Comparison of ENCODE assay signal across 22 cellular contexts in genomic region chr15:82397817-82398216, GRCh38. TPM values are rescaled to one million over a fixed set of nuclear protein-coding genes. Genes with fewer than 3 reads are reported as not detected.
DNase-seq lines count a peak whose midpoint lies in the region; ATAC-seq, FAIRE-seq and TF ChIP-seq lines count a peak whose summit lies in the region.
"Had no signal": no experiment of that assay in that cellular context is flagged by ENCODE, and none has a peak within 500 bp of the region (broad histone marks: within the 10 kb centered on the region; RNA-seq: fewer than 3 reads in every experiment).

No MANE protein-coding gene starts in this region.

- H3K27ac ChIP-seq in HepG2 (ENCODE audit: extremely low read length, insufficient read depth, low read length) (no peak overlapping the region), right lobe of liver (no peak overlapping the region), endodermal cell (ENCODE audit: low read depth, low read length) (no peak overlapping the region)
- H3K27ac ChIP-seq: BLaER1 treated with 17β-estradiol and CSF1 and Interleukin-3, amounts not matched to agents 10 nM and 100 nM; C4-2B had no signal

- H3K9me3 ChIP-seq in HepG2 (ENCODE audit: low read length) (no peaks in the 10 kb centered on the region), right lobe of liver (no peaks in the 10 kb centered on the region), endodermal cell (ENCODE audit: control insufficient read depth, low read length) (no peaks in the 10 kb centered on the region)
- H3K9me3 ChIP-seq: Caco-2 had no signal

- no peak for FAIRE-seq in HepG2 (lab: Jason Lieb, UNC)
- FAIRE-seq: A204.1, D721Med, G401.6, GM12891, GM19239 had no signal

- TF ChIP-seq POLR2A in HepG2 (IDR thresholded peaks at IDR 0.05; ENCODE audit: insufficient read depth in 1 of 2, low read depth in 2 of 2, low read length in 2 of 2): no peak
- TF ChIP-seq POLR2A in right lobe of liver (IDR thresholded peaks at IDR 0.05): no peak

- H3K36me3 ChIP-seq in HepG2 (replicated peaks in 1 of 2; ENCODE audit: control insufficient read depth in 1 of 2, insufficient read depth in 2 of 2, low read length in 2 of 2) (no peaks in the 10 kb centered on the region), right lobe of liver (no peaks in the 10 kb centered on the region), endodermal cell (ENCODE audit: control insufficient read depth, insufficient read depth, low read length) (peaks cover 7% of the 10 kb centered on the region)

- peak; percentile 27 for DNase-seq in HepG2 (ENCODE audit: low spot score)
- no peak for DNase-seq in right lobe of liver
- DNase-seq in WTC11 (ENCODE audit: low spot score): no peak
- DNase-seq in endodermal cell: no peak
- DNase-seq in effector memory CD8-positive, alpha-beta T cell: no peak
- no peak for DNase-seq in ureter (ENCODE audit: low spot score)
- DNase-seq: 8988T; ACHN; Caco-2; Calu3; CD4-positive, alpha-beta T cell; CD8-positive, alpha-beta T cell; DMS79 treated with DMSO at 0.1 percent for 48 hours; GF-D8 had no signal

- BruUV-seq in HepG2 (replicated peaks; lab: Mats Ljungman, UMichigan): no TSS peak

- H3K4me3 Mint-ChIP-seq in WTC11 (no peak overlapping the region), endodermal cell (no peak overlapping the region)
- no peak overlapping the region for H3K4me3 Mint-ChIP-seq in effector memory CD8-positive, alpha-beta T cell
- H3K4me3 Mint-ChIP-seq: B cell; CD4-positive, alpha-beta T cell; CD8-positive, alpha-beta T cell had no signal

- TF ChIP-seq RAD21 in HepG2 (CRISPR knock-in tag; IDR thresholded peaks at IDR 0.05): no peak

- H3K9ac ChIP-seq in HepG2 (ENCODE audit: insufficient read depth, low read depth, low read length): no peak overlapping the region
- H3K9ac ChIP-seq in endodermal cell (ENCODE audit: extremely low read depth, low read length, poor library complexity, severe bottlenecking): no peak overlapping the region
- H3K9ac ChIP-seq: BLaER1 treated with 17β-estradiol and CSF1 and Interleukin-3, amounts not matched to agents 10 nM and 100 nM had no signal

- H4K20me1 ChIP-seq in HepG2 (ENCODE audit: insufficient read depth, low read length): no peaks in the 10 kb centered on the region
- H4K20me1 ChIP-seq: BLaER1 treated with 17β-estradiol and CSF1 and Interleukin-3, amounts not matched to agents 10 nM and 100 nM had no signal

- POLR2A ChIA-PET in HepG2 (lab: Yijun Ruan, JAX) (no interaction called here), WTC11 (lab: Charles Lee) (no interaction called here)

- H2AFZ ChIP-seq in HepG2 (ENCODE audit: low read length): no peak overlapping the region

- no peak overlapping the region for H3K4me2 ChIP-seq in HepG2 (ENCODE audit: low read depth, low read length)
- H3K4me2 ChIP-seq: BLaER1 treated with 17β-estradiol and CSF1 and Interleukin-3, amounts not matched to agents 10 nM and 100 nM had no signal

- WGBS in HepG2 (ENCODE audit: low lambda C conversion rate): 10% methylated on average over 3 of the region's 3 CpGs
- WGBS in right lobe of liver (ENCODE audit: insufficient coverage, low coverage, low lambda C conversion rate, missing lambda C conversion rate): 77% methylated on average over 3 of the region's 3 CpGs
- 100% methylated on average over 3 of the region's 3 CpGs; no CpG with 5 or more reads in 1 of the 2 experiments for WGBS in endodermal cell (ENCODE audit: insufficient coverage in 1 of 2, insufficient read length in 1 of 2), 2 experiments

- peaks cover 34% of the 10 kb centered on the region for H3K4me1 Mint-ChIP-seq in WTC11
- peaks cover 15% of the 10 kb centered on the region for H3K4me1 Mint-ChIP-seq in endodermal cell
- H3K4me1 Mint-ChIP-seq in effector memory CD8-positive, alpha-beta T cell (ENCODE audit: low read depth in 2 of 2): peaks cover 0 to 5% of the 10 kb centered on the region in 2 donors

- no peaks in the 10 kb centered on the region for H3K36me3 Mint-ChIP-seq in WTC11
- no peaks in the 10 kb centered on the region for H3K36me3 Mint-ChIP-seq in endodermal cell (ENCODE audit: low read depth)
- peaks cover 6% of the 10 kb centered on the region for H3K36me3 Mint-ChIP-seq in effector memory CD8-positive, alpha-beta T cell (ENCODE audit: insufficient read depth)
- H3K36me3 Mint-ChIP-seq: CD8-positive, alpha-beta T cell had no signal

- no peak for TF ChIP-seq EP300 in HepG2 (IDR thresholded peaks at IDR 0.05; ENCODE audit: low read depth in 2 of 2, low read length in 2 of 2)
- no peak for TF ChIP-seq EP300 in HepG2 (CRISPR knock-in tag; IDR thresholded peaks at IDR 0.05; ENCODE audit: borderline replicate concordance)

- peak overlapping the region; percentile 49; the same call in 1 of the 2 replicates for H3K27ac Mint-ChIP-seq in WTC11
- peak overlapping the region; percentile 14 for H3K27ac Mint-ChIP-seq in endodermal cell
- no peak overlapping the region for H3K27ac Mint-ChIP-seq in effector memory CD8-positive, alpha-beta T cell
- H3K27ac Mint-ChIP-seq: B cell; CD4-positive, alpha-beta T cell; CD8-positive, alpha-beta T cell had no signal

- CTCF ChIA-PET in HepG2 (lab: Yijun Ruan, JAX; ENCODE audit: low intra/inter-chr PET ratio, low total read pairs): no interaction called here
- CTCF ChIA-PET in WTC11 (lab: Charles Lee): interaction anchor here (1.2 kb wide), 1 partner anchor 133 kb away, joined by 3 read pairs; no protein-coding TSS in a partner anchor

- H3K79me2 ChIP-seq in HepG2 (ENCODE audit: insufficient read depth, low read length): no peaks in the 10 kb centered on the region

- H3K4me3 ChIP-seq in HepG2 (replicated peaks in 1 of 3; ENCODE audit: insufficient read depth in 1 of 3, low read depth in 2 of 3, low read length in 3 of 3): no peak overlapping the region
- no peak overlapping the region for H3K4me3 ChIP-seq in right lobe of liver
- H3K4me3 ChIP-seq in endodermal cell (ENCODE audit: low read length): no peak overlapping the region
- H3K4me3 ChIP-seq: BLaER1 treated with 17β-estradiol and CSF1 and Interleukin-3, amounts not matched to agents 10 nM and 100 nM had no signal

- H3K27me3 ChIP-seq in HepG2 (ENCODE audit: control insufficient read depth in 1 of 2, insufficient read depth in 2 of 2, low read length in 2 of 2) (no peaks in the 10 kb centered on the region), right lobe of liver (no peaks in the 10 kb centered on the region), endodermal cell (ENCODE audit: control insufficient read depth, insufficient read depth, low read length, poor library complexity, severe bottlenecking) (no peaks in the 10 kb centered on the region)
- H3K27me3 ChIP-seq: BLaER1 treated with 17β-estradiol and CSF1 and Interleukin-3, amounts not matched to agents 10 nM and 100 nM had no signal

- H3K4me1 ChIP-seq in HepG2 (ENCODE audit: insufficient read depth, low read length) (peaks cover 48% of the 10 kb centered on the region), right lobe of liver (peaks cover 0 to 6% (median 0%) of the 10 kb centered on the region in 4 donors), endodermal cell (ENCODE audit: control insufficient read depth, insufficient read depth, low read length) (no peaks in the 10 kb centered on the region)
- H3K4me1 ChIP-seq: Caco-2 had no signal

- no peaks in the 10 kb centered on the region for H3K27me3 Mint-ChIP-seq in WTC11 (ENCODE audit: low read depth)
- no peaks in the 10 kb centered on the region for H3K27me3 Mint-ChIP-seq in endodermal cell (ENCODE audit: insufficient read depth)
- no peaks in the 10 kb centered on the region for H3K27me3 Mint-ChIP-seq in effector memory CD8-positive, alpha-beta T cell
- H3K27me3 Mint-ChIP-seq: B cell; CD4-positive, alpha-beta T cell had no signal

- peaks cover 4% of the 10 kb centered on the region for H3K9me3 Mint-ChIP-seq in WTC11
- H3K9me3 Mint-ChIP-seq in endodermal cell: no peaks in the 10 kb centered on the region
- no peaks in the 10 kb centered on the region for H3K9me3 Mint-ChIP-seq in effector memory CD8-positive, alpha-beta T cell
- H3K9me3 Mint-ChIP-seq: CD4-positive, alpha-beta T cell had no signal

- peak; percentile 86 for ATAC-seq in HepG2
- no peak for ATAC-seq in right lobe of liver
- no peak for ATAC-seq in WTC11
- ATAC-seq in effector memory CD8-positive, alpha-beta T cell (replicated peaks): no peak
- ATAC-seq: CD8-positive, alpha-beta T cell had no signal

- in situ Hi-C loops in HepG2 (cut with HindIII; ENCODE audit: extremely low pct_ligation_motif_present, low pct_unique_long_range_greater_than_20kb): no loop called here

- TF ChIP-seq CTCF in HepG2 (CRISPR knock-in tag; IDR thresholded peaks at IDR 0.05) (no peak), right lobe of liver (IDR thresholded peaks at IDR 0.05) (no peak), WTC11 (IDR thresholded peaks at IDR 0.05) (no peak), endodermal cell (conservative IDR thresholded peaks at IDR 0.05) (no peak)

- intact Hi-C loops in HepG2 (cut with micrococcal nuclease; ENCODE audit: unreplicated experiment) (no loop called here), right lobe of liver (cut with DNase I) (no loop called here)

RNA-seq across cellular contexts. Expression of gene GOLGA6L9, which starts 31.8 kb away (rescaled TPM):
- total RNA-seq in HepG2 (2016; rRNA removed; fragmentation: Illumina TruSeq; extraction: Trizol) (1.3 and 2.2 TPM in 2 replicates), right lobe of liver (1 to 10 TPM in 3 of 6 experiments, under 1 TPM in 3; 0.49 to 1.2 (median 0.94) TPM), WTC11 (2021) (7.3 to 9.4 TPM (median 8.0 TPM) in 3 replicates), endodermal cell (10 to 100 TPM in 1 of 2 donors, 1 to 10 TPM in 1; 8.1 to 11.4 TPM), ureter (7.9 TPM)
- total RNA-seq in HepG2 (2016; cell fraction: cytosol; rRNA removed; fragmentation: Illumina TruSeq; extraction: Trizol; ENCODE audit: low read depth): 0.51 and 1.1 TPM in 2 replicates
- total RNA-seq in HepG2 (2016; cell fraction: insoluble cytoplasmic fraction; rRNA removed; fragmentation: Illumina TruSeq; extraction: Trizol): 1.2 and 2.1 TPM in 2 replicates
- total RNA-seq in HepG2 (2016; cell fraction: membrane; rRNA removed; fragmentation: Illumina TruSeq; extraction: Trizol): 1.00 and 1.0 TPM in 2 replicates
- total RNA-seq in HepG2 (2016; cell fraction: nucleus; rRNA removed; fragmentation: Illumina TruSeq; extraction: Trizol): 5.5 and 6.0 TPM in 2 replicates
- polyA plus RNA-seq in HepG2 (2011; rRNA removed): 4.0 and 4.1 TPM in 2 replicates
- polyA plus RNA-seq in HepG2 (2011; cell fraction: cytosol; rRNA removed): 1.2 and 1.8 TPM in 2 replicates
- 8.9 and 10.5 TPM in 2 replicates for polyA plus RNA-seq in HepG2 (2011; cell fraction: nucleus; rRNA removed)
- polyA plus RNA-seq in HepG2 (2012): 4.8 and 5.4 TPM in 2 replicates
- polyA plus RNA-seq in HepG2 (2016; cell fraction: cytosol; fragmentation: Illumina TruSeq; extraction: Trizol; ENCODE audit: low read depth): 0.15 TPM in 2 replicates
- 1.3 and 1.5 TPM in 2 replicates for polyA plus RNA-seq in HepG2 (2016; cell fraction: insoluble cytoplasmic fraction; fragmentation: Illumina TruSeq; extraction: Trizol; ENCODE audit: low read depth)
- polyA plus RNA-seq in HepG2 (2016; cell fraction: membrane; fragmentation: Illumina TruSeq; extraction: Trizol; ENCODE audit: low read depth): 0.65 and 1.0 TPM in 2 replicates
- 21.4 and 23.2 TPM in 2 replicates for polyA plus RNA-seq in HepG2 (2016; cell fraction: nucleus; fragmentation: Illumina TruSeq; extraction: Trizol; ENCODE audit: insufficient read depth, low read depth)
- polyA minus RNA-seq in HepG2 (2011; rRNA and poly(A)+ RNA removed; ENCODE audit: low replicate concordance): 0.91 and 1.1 TPM in 2 replicates
- 0.40 and 0.79 TPM in 2 replicates for polyA minus RNA-seq in HepG2 (2011; cell fraction: cytosol; rRNA and poly(A)+ RNA removed)
- polyA minus RNA-seq in HepG2 (2011; cell fraction: nucleus; rRNA and poly(A)+ RNA removed): 6.4 and 6.7 TPM in 2 replicates
- 12.4 TPM for polyA plus RNA-seq in endodermal cell (2013, experiment 1 of 2)
- polyA plus RNA-seq in endodermal cell (2013, experiment 2 of 2): 11.6 TPM

RNA-seq across cellular contexts. Expression of gene GOLGA6L10, which starts 48.5 kb away (rescaled TPM):
- 0.87 and 1.5 TPM in 2 replicates for total RNA-seq in HepG2 (2016; rRNA removed; fragmentation: Illumina TruSeq; extraction: Trizol)
- 0.71 and 1.5 TPM in 2 replicates for total RNA-seq in HepG2 (2016; cell fraction: cytosol; rRNA removed; fragmentation: Illumina TruSeq; extraction: Trizol; ENCODE audit: low read depth)
- total RNA-seq in HepG2 (2016; cell fraction: insoluble cytoplasmic fraction; rRNA removed; fragmentation: Illumina TruSeq; extraction: Trizol): 0.77 and 1.4 TPM in 2 replicates
- total RNA-seq in HepG2 (2016; cell fraction: membrane; rRNA removed; fragmentation: Illumina TruSeq; extraction: Trizol): 0.62 and 1.2 TPM in 2 replicates
- total RNA-seq in HepG2 (2016; cell fraction: nucleus; rRNA removed; fragmentation: Illumina TruSeq; extraction: Trizol): 2.7 and 4.3 TPM in 2 replicates
- polyA plus RNA-seq in HepG2 (2011; rRNA removed): 2.2 and 2.5 TPM in 2 replicates
- 0.54 and 0.59 TPM in 2 replicates for polyA plus RNA-seq in HepG2 (2011; cell fraction: cytosol; rRNA removed)
- polyA plus RNA-seq in HepG2 (2011; cell fraction: nucleus; rRNA removed): 4.1 and 4.5 TPM in 2 replicates
- 1.5 and 3.4 TPM in 2 replicates for polyA plus RNA-seq in HepG2 (2012)
- 0.10 and 0.14 TPM in 2 replicates for polyA plus RNA-seq in HepG2 (2016; cell fraction: cytosol; fragmentation: Illumina TruSeq; extraction: Trizol; ENCODE audit: low read depth)
- 0.74 and 0.91 TPM in 2 replicates for polyA plus RNA-seq in HepG2 (2016; cell fraction: insoluble cytoplasmic fraction; fragmentation: Illumina TruSeq; extraction: Trizol; ENCODE audit: low read depth)
- 0.39 and 0.42 TPM in 2 replicates for polyA plus RNA-seq in HepG2 (2016; cell fraction: membrane; fragmentation: Illumina TruSeq; extraction: Trizol; ENCODE audit: low read depth)
- polyA plus RNA-seq in HepG2 (2016; cell fraction: nucleus; fragmentation: Illumina TruSeq; extraction: Trizol; ENCODE audit: insufficient read depth, low read depth): 11.7 and 12.5 TPM in 2 replicates
- polyA minus RNA-seq in HepG2 (2011; rRNA and poly(A)+ RNA removed; ENCODE audit: low replicate concordance): 0.72 TPM in 1 of 2 replicates, not detected in the other
- polyA minus RNA-seq in HepG2 (2011; cell fraction: cytosol; rRNA and poly(A)+ RNA removed): 0.18 and 0.20 TPM in 2 replicates
- 2.5 and 3.7 TPM in 2 replicates for polyA minus RNA-seq in HepG2 (2011; cell fraction: nucleus; rRNA and poly(A)+ RNA removed)
- under 1 TPM; 0.06 to 0.93 (median 0.38) TPM for total RNA-seq in right lobe of liver
- 5.1 to 7.7 TPM (median 5.8 TPM) in 3 replicates for total RNA-seq in WTC11 (2021)
- 1 to 10 TPM; 4.1 to 6.5 TPM for total RNA-seq in endodermal cell
- polyA plus RNA-seq in endodermal cell (2013, experiment 1 of 2): 5.9 TPM
- polyA plus RNA-seq in endodermal cell (2013, experiment 2 of 2): 6.5 TPM
- 4.3 TPM for total RNA-seq in ureter

Comparison
In these comparisons a context has a peak if more than half of its experiments do, and no peak if none do; other contexts are left out.
1. H3K27ac Mint-ChIP-seq: peak in WTC11 (single experiment) and endodermal cell (single experiment); none in effector memory CD8-positive, alpha-beta T cell (0 of 2).